In genomic region chr18:22346342-22346967, GRCh38 we compare ENCODE assay signal across 9 cellular contexts.
DNase-seq lines count a peak whose midpoint lies in the region; ATAC-seq and TF ChIP-seq lines count a peak whose summit lies in the region.
"Had no signal": no experiment of that assay in that cellular context is flagged by ENCODE, and none has a peak within 500 bp of the region (broad histone marks: within the 10 kb centered on the region; RNA-seq: fewer than 3 reads in every experiment).

No MANE protein-coding gene starts in this region.

- H3K27ac Mint-ChIP-seq in Calu3 (ENCODE audit: unreplicated experiment), result peak overlapping the region; percentile 92
- no peak overlapping the region for H3K27ac Mint-ChIP-seq in stimulated activated memory B cell treated with anti-CD40 and anti-IgM and Interleukin-4, amounts not matched to agents 10 μg/mL and 1 μg/mL and 100 μg/mL, for 72 hours

- no peak for TF ChIP-seq CTCF in Calu3 (IDR thresholded peaks at IDR 0.05; ENCODE audit: unreplicated experiment)
- no peak for TF ChIP-seq CTCF in fibroblast of the aortic adventitia (IDR thresholded peaks at IDR 0.05; ENCODE audit: insufficient read depth, low read length)
- no peak for TF ChIP-seq CTCF in omental fat pad (IDR thresholded peaks at IDR 0.05)

- CTCF ChIA-PET in Calu3 (lab: Charles Lee), result interaction anchor here (0.9 to 2.7 kb wide), 7 partner anchors 11 to 217 kb away, joined by 3 to 13 read pairs (median 4); no protein-coding TSS in a partner anchor

- peaks cover 58% of the 10 kb centered on the region for H3K4me1 ChIP-seq in SJSA1 (replicated peaks)

- DNase-seq in Calu3, result peak; percentile 62
- DNase-seq in SJSA1 (ENCODE audit: low read depth in 1 of 2, low spot score in 2 of 2), result peak in 1 of 2 experiments; percentile 53
- DNase-seq in fibroblast of the aortic adventitia (ENCODE audit: low read depth), result peak; percentile 88
- peak; percentile 84 for DNase-seq in omental fat pad (ENCODE audit: low spot score)
- DNase-seq in retina, result no peak
- DNase-seq: activated effector memory CD4-positive, alpha-beta T cell treated with Interleukin-2 at 50 U/mL for 16 hours had no signal

- ATAC-seq in omental fat pad (ENCODE audit: low FRiP score) (peak; percentile 40), GM19463 (IDR thresholded peaks at IDR 0.05; ENCODE audit: unreplicated experiment) (no peak), HG03460 (IDR thresholded peaks at IDR 0.05; ENCODE audit: unreplicated experiment) (no peak)
- no peak for ATAC-seq in stimulated activated memory B cell treated with anti-CD40 and anti-IgM and Interleukin-4, amounts not matched to agents 10 μg/mL and 1 μg/mL and 100 μg/mL, for 72 hours

- no peaks in the 10 kb centered on the region for H3K27me3 Mint-ChIP-seq in Calu3 (ENCODE audit: unreplicated experiment)
- H3K27me3 Mint-ChIP-seq in stimulated activated memory B cell treated with anti-CD40 and anti-IgM and Interleukin-4, amounts not matched to agents 10 μg/mL and 1 μg/mL and 100 μg/mL, for 72 hours, result peaks cover 39% of the 10 kb centered on the region

- peaks cover 66% of the 10 kb centered on the region for H3K4me1 Mint-ChIP-seq in Calu3 (ENCODE audit: low read depth, unreplicated experiment)
- H3K4me1 Mint-ChIP-seq in stimulated activated memory B cell treated with anti-CD40 and anti-IgM and Interleukin-4, amounts not matched to agents 10 μg/mL and 1 μg/mL and 100 μg/mL, for 72 hours, result no peaks in the 10 kb centered on the region

- peak overlapping the region; percentile 87 for H3K27ac ChIP-seq in SJSA1

- peaks cover 41% of the 10 kb centered on the region for H3K36me3 Mint-ChIP-seq in Calu3 (ENCODE audit: insufficient read depth, unreplicated experiment)
- no peaks in the 10 kb centered on the region for H3K36me3 Mint-ChIP-seq in stimulated activated memory B cell treated with anti-CD40 and anti-IgM and Interleukin-4, amounts not matched to agents 10 μg/mL and 1 μg/mL and 100 μg/mL, for 72 hours

- peak overlapping the region; percentile 85 for H3K4me3 Mint-ChIP-seq in Calu3 (ENCODE audit: low read depth, unreplicated experiment)
- no peak overlapping the region for H3K4me3 Mint-ChIP-seq in stimulated activated memory B cell treated with anti-CD40 and anti-IgM and Interleukin-4, amounts not matched to agents 10 μg/mL and 1 μg/mL and 100 μg/mL, for 72 hours

- H3K36me3 ChIP-seq in SJSA1, result no peaks in the 10 kb centered on the region

- H3K27me3 ChIP-seq in SJSA1 (replicated peaks), result no peaks in the 10 kb centered on the region

- no peaks in the 10 kb centered on the region for H3K9me3 Mint-ChIP-seq in Calu3 (ENCODE audit: low read depth, unreplicated experiment)
- no peaks in the 10 kb centered on the region for H3K9me3 Mint-ChIP-seq in stimulated activated memory B cell treated with anti-CD40 and anti-IgM and Interleukin-4, amounts not matched to agents 10 μg/mL and 1 μg/mL and 100 μg/mL, for 72 hours

- BruUV-seq in Calu3 (replicated peaks; lab: Mats Ljungman, UMichigan), result no TSS peak

- H3K9me3 ChIP-seq in SJSA1 (replicated peaks), result no peaks in the 10 kb centered on the region

- intact Hi-C loops in Calu3 (cut with micrococcal nuclease; ENCODE audit: unreplicated experiment), result loop anchor here (2.0 to 5.0 kb wide), 6 partner anchors 44 to 204 kb away; no protein-coding TSS in a partner anchor

- H3K4me3 ChIP-seq in SJSA1 (no peak overlapping the region), fibroblast of the aortic adventitia (ENCODE audit: low read depth, low read length) (peak overlapping the region; percentile 74)
